In genomic region chr11:73019996-73020395, GRCh38 we compare ENCODE assay signal across 24 cellular contexts.
"Had no signal": no experiment of that assay in that cellular context is flagged by ENCODE, and none has a peak within 500 bp of the region (broad histone marks: within the 10 kb centered on the region; RNA-seq: fewer than 3 reads in every experiment).

No MANE protein-coding gene starts in this region.

- H3K9me3 ChIP-seq: prostate gland had no signal

- H3K36me3 ChIP-seq: breast epithelium, esophagus squamous epithelium, lower lobe of right lung, prostate gland, stomach, upper lobe of right lung had no signal

- H3K27me3 Mint-ChIP-seq: activated CD4-positive, alpha-beta memory T cell treated with anti-CD3 and anti-CD28 coated beads, Interleukin-2, amount 10 ng/mL, durations not matched to agents 7 days and 5 days; activated CD4-positive, alpha-beta T cell treated with anti-CD3 and anti-CD28 coated beads, Interleukin-2, amount 10 ng/mL, durations not matched to agents 24 days and 14 days; activated naive CD8-positive, alpha-beta T cell treated with anti-CD3 and anti-CD28 coated beads, Interleukin-2, amount 10 ng/mL, durations not matched to agents 7 days and 5 days; stimulated activated memory B cell treated with anti-CD40 and anti-IgM and Interleukin-4, amounts not matched to agents 10 μg/mL and 1 μg/mL and 100 μg/mL, for 72 hours had no signal

- H3K27me3 ChIP-seq: breast epithelium, esophagus squamous epithelium, gastroesophageal sphincter, heart right ventricle, stomach, upper lobe of right lung had no signal

- H3K27ac Mint-ChIP-seq: activated CD4-positive, alpha-beta memory T cell treated with anti-CD3 and anti-CD28 coated beads, Interleukin-2, amount 10 ng/mL, durations not matched to agents 7 days and 5 days; activated CD4-positive, alpha-beta T cell treated with anti-CD3 and anti-CD28 coated beads, Interleukin-2, amount 10 ng/mL, durations not matched to agents 24 days and 14 days; activated naive CD4-positive, alpha-beta T cell treated with anti-CD3 and anti-CD28 coated beads for 36 hours; activated naive CD8-positive, alpha-beta T cell treated with anti-CD3 and anti-CD28 coated beads, Interleukin-2, amount 10 ng/mL, durations not matched to agents 7 days and 5 days; activated T-cell treated with anti-CD3 and anti-CD28 coated beads, Interleukin-2, amount 50 U/mL, for 72 hours; endodermal cell; natural killer cell; stimulated activated memory B cell treated with anti-CD40 and anti-IgM and Interleukin-4, amounts not matched to agents 10 μg/mL and 1 μg/mL and 100 μg/mL, for 72 hours had no signal

- H3K4me1 ChIP-seq: breast epithelium, esophagus squamous epithelium, gastroesophageal sphincter, lower lobe of right lung, prostate gland, upper lobe of right lung had no signal

- DNase-seq: activated CD4-positive, alpha-beta memory T cell treated with anti-CD3 and anti-CD28 coated beads, Interleukin-2, amount 10 ng/mL, durations not matched to agents 7 days and 5 days; activated CD4-positive, alpha-beta T cell treated with anti-CD3 and anti-CD28 coated beads, Interleukin-2, amount 10 ng/mL, durations not matched to agents 24 days and 14 days; activated effector memory CD4-positive, alpha-beta T cell treated with Interleukin-2 at 50 U/mL for 16 hours; activated naive CD4-positive, alpha-beta T cell treated with anti-CD3 and anti-CD28 coated beads for 36 hours; activated naive CD8-positive, alpha-beta T cell treated with anti-CD3 and anti-CD28 coated beads, Interleukin-2, amount 10 ng/mL, durations not matched to agents 7 days and 5 days; activated T-cell treated with anti-CD3 and anti-CD28 coated beads, Interleukin-2, amount 50 U/mL, for 72 hours; amniotic stem cell; endodermal cell; esophagus squamous epithelium; heart right ventricle; islet precursor cell; lower lobe of right lung; natural killer cell; right cardiac atrium; stimulated activated CD4-positive, alpha-beta T cell treated with anti-CD3 and anti-CD28 coated beads, Interleukin-2, amount 100 ng/mL, for 24 hours; stomach; upper lobe of right lung had no signal

- H3K4me1 Mint-ChIP-seq: activated CD4-positive, alpha-beta memory T cell treated with anti-CD3 and anti-CD28 coated beads, Interleukin-2, amount 10 ng/mL, durations not matched to agents 7 days and 5 days; endodermal cell; natural killer cell had no signal

- H3K27ac ChIP-seq: breast epithelium, coronary artery, esophagus squamous epithelium, gastroesophageal sphincter, heart right ventricle, lower lobe of right lung, prostate gland, skin epidermis, stomach, upper lobe of right lung, VCaP had no signal

- H3K4me3 ChIP-seq: breast epithelium, coronary artery, esophagus squamous epithelium, gastroesophageal sphincter, heart right ventricle, lower lobe of right lung, prostate gland, skin epidermis, stomach, upper lobe of right lung had no signal

- H3K4me3 Mint-ChIP-seq: activated CD4-positive, alpha-beta memory T cell treated with anti-CD3 and anti-CD28 coated beads, Interleukin-2, amount 10 ng/mL, durations not matched to agents 7 days and 5 days; activated CD4-positive, alpha-beta T cell treated with anti-CD3 and anti-CD28 coated beads, Interleukin-2, amount 10 ng/mL, durations not matched to agents 24 days and 14 days; activated naive CD4-positive, alpha-beta T cell treated with anti-CD3 and anti-CD28 coated beads for 36 hours; activated naive CD8-positive, alpha-beta T cell treated with anti-CD3 and anti-CD28 coated beads, Interleukin-2, amount 10 ng/mL, durations not matched to agents 7 days and 5 days; activated T-cell treated with anti-CD3 and anti-CD28 coated beads, Interleukin-2, amount 50 U/mL, for 72 hours; endodermal cell; natural killer cell; stimulated activated memory B cell treated with anti-CD40 and anti-IgM and Interleukin-4, amounts not matched to agents 10 μg/mL and 1 μg/mL and 100 μg/mL, for 72 hours had no signal
